Comparison of ENCODE assay signal across 1 cellular context in the genomic region with DNA sequence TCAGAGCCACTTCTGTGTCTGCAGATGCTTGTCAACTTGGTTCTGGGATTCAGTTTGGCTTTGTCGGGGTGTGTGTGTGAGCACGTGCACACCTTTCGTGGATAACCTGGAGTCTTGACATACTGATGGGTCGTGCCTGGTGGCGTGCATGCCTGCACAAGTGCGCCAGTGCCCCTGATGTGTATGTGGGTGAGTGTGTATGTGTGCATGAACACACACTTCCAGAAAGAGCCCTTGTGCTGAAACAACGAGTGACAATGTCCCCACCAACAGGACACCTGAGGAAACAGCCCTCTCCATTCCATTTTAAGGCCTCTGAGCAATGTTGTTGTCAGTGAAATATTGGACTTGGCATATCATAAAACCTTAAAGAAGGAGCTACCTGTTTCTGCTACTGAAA.
TF ChIP-seq lines count a peak whose summit lies in the region.

No MANE protein-coding gene starts in this region.

TF ChIP-seq in HEK293, 187 proteins besides CTCF, POLR2A, EP300 and RAD21 (continued from another document):
- TF ChIP-seq, protein P1, sequence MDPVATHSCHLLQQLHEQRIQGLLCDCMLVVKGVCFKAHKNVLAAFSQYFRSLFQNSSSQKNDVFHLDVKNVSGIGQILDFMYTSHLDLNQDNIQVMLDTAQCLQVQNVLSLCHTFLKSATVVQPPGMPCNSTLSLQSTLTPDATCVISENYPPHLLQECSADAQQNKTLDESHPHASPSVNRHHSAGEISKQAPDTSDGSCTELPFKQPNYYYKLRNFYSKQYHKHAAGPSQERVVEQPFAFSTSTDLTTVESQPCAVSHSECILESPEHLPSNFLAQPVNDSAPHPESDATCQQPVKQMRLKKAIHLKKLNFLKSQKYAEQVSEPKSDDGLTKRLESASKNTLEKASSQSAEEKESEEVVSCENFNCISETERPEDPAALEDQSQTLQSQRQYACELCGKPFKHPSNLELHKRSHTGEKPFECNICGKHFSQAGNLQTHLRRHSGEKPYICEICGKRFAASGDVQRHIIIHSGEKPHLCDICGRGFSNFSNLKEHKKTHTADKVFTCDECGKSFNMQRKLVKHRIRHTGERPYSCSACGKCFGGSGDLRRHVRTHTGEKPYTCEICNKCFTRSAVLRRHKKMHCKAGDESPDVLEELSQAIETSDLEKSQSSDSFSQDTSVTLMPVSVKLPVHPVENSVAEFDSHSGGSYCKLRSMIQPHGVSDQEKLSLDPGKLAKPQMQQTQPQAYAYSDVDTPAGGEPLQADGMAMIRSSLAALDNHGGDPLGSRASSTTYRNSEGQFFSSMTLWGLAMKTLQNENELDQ (tag by site-specific recombination; IDR thresholded peaks at IDR 0.05; ENCODE audit: low read depth), result no peak
- no peak for TF ChIP-seq ZFP69B (tag by site-specific recombination; IDR thresholded peaks at IDR 0.05)
- TF ChIP-seq, protein P2, sequence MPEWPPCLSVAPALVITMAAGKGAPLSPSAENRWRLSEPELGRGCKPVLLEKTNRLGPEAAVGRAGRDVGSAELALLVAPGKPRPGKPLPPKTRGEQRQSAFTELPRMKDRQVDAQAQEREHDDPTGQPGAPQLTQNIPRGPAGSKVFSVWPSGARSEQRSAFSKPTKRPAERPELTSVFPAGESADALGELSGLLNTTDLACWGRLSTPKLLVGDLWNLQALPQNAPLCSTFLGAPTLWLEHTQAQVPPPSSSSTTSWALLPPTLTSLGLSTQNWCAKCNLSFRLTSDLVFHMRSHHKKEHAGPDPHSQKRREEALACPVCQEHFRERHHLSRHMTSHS (tag by site-specific recombination; IDR thresholded peaks at IDR 0.05), result no peak
